Comparison of ENCODE assay signal across 21 cellular contexts in genomic region chr4:42914937-42915336, GRCh38. TPM values are rescaled to one million over a fixed set of nuclear protein-coding genes. Genes with fewer than 3 reads are reported as not detected.
DNase-seq lines count a peak whose midpoint lies in the region; ATAC-seq, FAIRE-seq and TF ChIP-seq lines count a peak whose summit lies in the region.
"Had no signal": no experiment of that assay in that cellular context is flagged by ENCODE, and none has a peak within 500 bp of the region (broad histone marks: within the 10 kb centered on the region; RNA-seq: fewer than 3 reads in every experiment).

No MANE protein-coding gene starts in this region.

- in situ Hi-C loops in GM13977 (cut with MboI; ENCODE audit: low pct_unique_long_range_greater_than_20kb, low sequenced_read_pairs, unreplicated experiment): no loop called here

- no peaks in the 10 kb centered on the region for H3K4me1 Mint-ChIP-seq in activated T-cell treated with anti-CD3 and anti-CD28 coated beads, Interleukin-2, amount 50 U/mL, for 72 hours (ENCODE audit: low read depth)
- H3K4me1 Mint-ChIP-seq: CD4-positive, CD25-positive, alpha-beta regulatory T cell; GM23338 had no signal

- H3K36me3 Mint-ChIP-seq in activated T-cell treated with anti-CD3 and anti-CD28 coated beads, Interleukin-2, amount 50 U/mL, for 72 hours (ENCODE audit: insufficient read depth in 2 of 2): no peaks in the 10 kb centered on the region
- H3K36me3 Mint-ChIP-seq: CD4-positive, CD25-positive, alpha-beta regulatory T cell had no signal

- DNase-seq in activated T-cell treated with anti-CD3 and anti-CD28 coated beads, Interleukin-2, amount 50 U/mL, for 72 hours: no peak
- no peak for DNase-seq in activated T-cell treated with anti-CD3 and anti-CD28 coated beads, Interleukin-2, amount 50 U/mL, for 48 hours
- DNase-seq in RWPE2 (ENCODE audit: low spot score): no peak
- DNase-seq in bronchial epithelial cell (ENCODE audit: low read depth): peak; percentile 27
- no peak for DNase-seq in NOMO-1 (lab: John Stamatoyannopoulos, UW; ENCODE audit: unreplicated experiment in 2 of 2)
- no peak for DNase-seq in GM13977 (ENCODE audit: low spot score)
- no peak for DNase-seq in NCI-H345 treated with DMSO at 0.1 percent for 48 hours (lab: John Stamatoyannopoulos, UW; ENCODE audit: unreplicated experiment)
- DNase-seq: ACHN; Calu3; CD4-positive, CD25-positive, alpha-beta regulatory T cell; DMS 273 treated with DMSO at 0.1 percent for 48 hours; DMS79 treated with DMSO at 0.1 percent for 48 hours; EL; H7 had no signal

- no peaks in the 10 kb centered on the region for H3K27me3 ChIP-seq in RWPE2 (ENCODE audit: insufficient read depth, poor library complexity, severe bottlenecking)
- H3K27me3 ChIP-seq in bronchial epithelial cell (ENCODE audit: control insufficient read depth, insufficient read depth, low read length): no peaks in the 10 kb centered on the region
- H3K27me3 ChIP-seq: BLaER1 treated with 17β-estradiol and CSF1 and Interleukin-3, amounts not matched to agents 10 nM and 100 nM had no signal

- no peak overlapping the region for H3K27ac Mint-ChIP-seq in activated T-cell treated with anti-CD3 and anti-CD28 coated beads, Interleukin-2, amount 50 U/mL, for 72 hours
- H3K27ac Mint-ChIP-seq: CD4-positive, CD25-positive, alpha-beta regulatory T cell; GM23338 had no signal

- H3K4me1 ChIP-seq in RWPE2 (ENCODE audit: insufficient read depth, poor library complexity, severe bottlenecking): peaks cover 12% of the 10 kb centered on the region
- H3K4me1 ChIP-seq: BLaER1 treated with 17β-estradiol and CSF1 and Interleukin-3, amounts not matched to agents 10 nM and 100 nM had no signal

- H3K9me3 Mint-ChIP-seq in activated T-cell treated with anti-CD3 and anti-CD28 coated beads, Interleukin-2, amount 50 U/mL, for 72 hours: peaks cover 0 to 5% of the 10 kb centered on the region in 2 donors

- H3K27me3 Mint-ChIP-seq in activated T-cell treated with anti-CD3 and anti-CD28 coated beads, Interleukin-2, amount 50 U/mL, for 72 hours (ENCODE audit: low read depth): peaks cover 4% of the 10 kb centered on the region
- H3K27me3 Mint-ChIP-seq: CD4-positive, CD25-positive, alpha-beta regulatory T cell had no signal

- H3K36me3 ChIP-seq in RWPE2 (ENCODE audit: low read depth): no peaks in the 10 kb centered on the region
- no peaks in the 10 kb centered on the region for H3K36me3 ChIP-seq in bronchial epithelial cell (ENCODE audit: control insufficient read depth, insufficient read depth, low read length)
- H3K36me3 ChIP-seq: BLaER1 treated with 17β-estradiol and CSF1 and Interleukin-3, amounts not matched to agents 10 nM and 100 nM had no signal

- H3K4me3 Mint-ChIP-seq in activated T-cell treated with anti-CD3 and anti-CD28 coated beads, Interleukin-2, amount 50 U/mL, for 72 hours: no peak overlapping the region
- H3K4me3 Mint-ChIP-seq: CD4-positive, CD25-positive, alpha-beta regulatory T cell; GM23338 had no signal

- H3K9me3 ChIP-seq in RWPE2 (ENCODE audit: severe bottlenecking): no peaks in the 10 kb centered on the region

- H3K27ac ChIP-seq in RWPE2 (ENCODE audit: poor library complexity, severe bottlenecking) (peak overlapping the region; percentile 44), temporal lobe (ENCODE audit: low read depth, low read length) (peak overlapping the region; percentile 54)
- H3K27ac ChIP-seq: BLaER1 treated with 17β-estradiol and CSF1 and Interleukin-3, amounts not matched to agents 10 nM and 100 nM had no signal

- TF ChIP-seq CTCF in RWPE2 (IDR thresholded peaks at IDR 0.05; ENCODE audit: poor library complexity, severe bottlenecking) (no peak), bronchial epithelial cell (IDR thresholded peaks at IDR 0.05; ENCODE audit: insufficient read depth, low read length, severe bottlenecking) (no peak), GM13977 (IDR thresholded peaks at IDR 0.05; ENCODE audit: extremely low read depth, insufficient read depth, missing control alignments) (no peak)

- peak; percentile 40 to 56 for ATAC-seq in activated T-cell treated with anti-CD3 and anti-CD28 coated beads, Interleukin-2, amount 50 U/mL, for 72 hours (replicated peaks in 1 of 2)
- peak; percentile 17; the same call in 2 of the 3 replicates for ATAC-seq in RWPE2 (ENCODE audit: low read depth)
- ATAC-seq: GM23338 had no signal

- H3K4me3 ChIP-seq in RWPE2 (ENCODE audit: severe bottlenecking): no peak overlapping the region
- no peak overlapping the region for H3K4me3 ChIP-seq in bronchial epithelial cell (ENCODE audit: low read depth, low read length)
- H3K4me3 ChIP-seq: BLaER1 treated with 17β-estradiol and CSF1 and Interleukin-3, amounts not matched to agents 10 nM and 100 nM; GM23338 had no signal

- no peak for FAIRE-seq in bronchial epithelial cell (lab: Jason Lieb, UNC)
- FAIRE-seq: G401.6, GM12891 had no signal

RNA-seq across cellular contexts. Expression of gene GRXCR1, which starts 22.4 kb away (rescaled TPM):
- total RNA-seq in activated T-cell treated with anti-CD3 and anti-CD28 coated beads, Interleukin-2, amount 50 U/mL, for 72 hours: under 1 TPM in 1 of 2 donors, not detected in 1; 0.24 TPM
- total RNA-seq in bronchial epithelial cell: not detected in 2 replicates
- total RNA-seq in temporal lobe: not detected
- total RNA-seq: A172; Calu3; CD4-positive, CD25-positive, alpha-beta regulatory T cell; GM23338; H7; HT-29 had no signal
